In genomic region chr6:32079566-32080290, GRCh38 we compare ENCODE assay signal across 30 cellular contexts. TPM values are rescaled to one million over a fixed set of nuclear protein-coding genes. Genes with fewer than 3 reads are reported as not detected.
DNase-seq lines count a peak whose midpoint lies in the region; ATAC-seq and TF ChIP-seq lines count a peak whose summit lies in the region.
"Had no signal": no experiment of that assay in that cellular context is flagged by ENCODE, and none has a peak within 500 bp of the region (broad histone marks: within the 10 kb centered on the region; RNA-seq: fewer than 3 reads in every experiment).

No MANE protein-coding gene starts in this region.

- H3K27ac ChIP-seq in right cardiac atrium (ENCODE audit: low read length) (peak overlapping the region; percentile 14), left ventricle myocardium inferior (replicated peaks) (no peak overlapping the region), SJSA1 (peak overlapping the region; percentile 76), neuronal stem cell (replicated peaks; ENCODE audit: low read length) (no peak overlapping the region), uterus (peak overlapping the region; percentile 54 to 96)
- H3K27ac ChIP-seq: KMS-11, lower lobe of right lung, parathyroid adenoma had no signal

- intact Hi-C loops in right cardiac atrium (cut with DNase I) = no loop called here
- intact Hi-C loops in left ventricle myocardium inferior (cut with micrococcal nuclease) = no loop called here
- intact Hi-C loops in uterus (cut with DNase I; ENCODE audit: low total_unique reads) = no loop called here

- no peak overlapping the region for H4K8ac ChIP-seq in neuronal stem cell (ENCODE audit: low read depth, low read length)

- H2BK15ac ChIP-seq in neuronal stem cell (ENCODE audit: low read length) = no peak overlapping the region

- no peak overlapping the region for H2BK12ac ChIP-seq in neuronal stem cell (ENCODE audit: low read length)

- H4K91ac ChIP-seq in neuronal stem cell (ENCODE audit: low read depth, low read length, poor library complexity) = no peak overlapping the region

- no peaks in the 10 kb centered on the region for H3K27me3 ChIP-seq in right cardiac atrium (ENCODE audit: control insufficient read depth, insufficient read depth)
- H3K27me3 ChIP-seq in left ventricle myocardium inferior (ENCODE audit: low read depth) = no peaks in the 10 kb centered on the region
- H3K27me3 ChIP-seq in SJSA1 (replicated peaks) = no peaks in the 10 kb centered on the region
- peaks cover 0 to 23% (median 0%) of the 10 kb centered on the region in 3 experiments for H3K27me3 ChIP-seq in neuronal stem cell (ENCODE audit: control insufficient read depth in 3 of 3, insufficient read depth in 3 of 3, low read depth in 1 of 3, low read length in 3 of 3)
- H3K27me3 ChIP-seq in uterus = no peaks in the 10 kb centered on the region
- H3K27me3 ChIP-seq: right atrium auricular region had no signal

- ATAC-seq in right cardiac atrium = no peak
- no peak for ATAC-seq in HG02885 (IDR thresholded peaks at IDR 0.05; ENCODE audit: poor library complexity, unreplicated experiment)
- no peak for ATAC-seq in GM21825 (IDR thresholded peaks at IDR 0.05; ENCODE audit: unreplicated experiment)
- ATAC-seq: lower lobe of right lung; natural killer cell; stimulated activated naive B cell treated with anti-CD40 and anti-IgM and Interleukin-4, amounts not matched to agents 10 μg/mL and 1 μg/mL and 100 μg/mL, for 72 hours had no signal

- H2AK5ac ChIP-seq in neuronal stem cell (ENCODE audit: low read depth, low read length) = no peak overlapping the region

- 73% methylated on average over 7 of the region's 7 CpGs for WGBS in right cardiac atrium
- no CpG with 5 or more reads among the region's 7 CpGs for WGBS in neuronal stem cell (ENCODE audit: extremely low coverage in 2 of 2, insufficient read length in 2 of 2, insufficient replicate concordance in 1 of 2), 2 donors

- DNase-seq in right cardiac atrium (peak in 2 of 3 donors; percentile 29 to 31), left ventricle myocardium inferior (no peak), SJSA1 (ENCODE audit: low read depth in 1 of 2, low spot score in 2 of 2) (peak; percentile 50 to 82), neuronal stem cell (ENCODE audit: low spot score) (no peak), uterus (no peak)
- no peak for DNase-seq in activated CD4-positive, CD25-positive, alpha-beta regulatory T cell treated with anti-CD3 and anti-CD28 coated beads, Interleukin-2, amount 50 U/mL, for 72 hours
- DNase-seq: 8988T; activated B cell treated with CpG ODN at 0.5 μM for 24 hours; activated CD4-positive, alpha-beta T cell treated with anti-CD3 and anti-CD28 coated beads, Interleukin-2, amount 50 U/mL, for 4 hours; activated naive CD4-positive, alpha-beta T cell treated with anti-CD3 and anti-CD28 coated beads, Interleukin-2, amount 10 ng/mL, durations not matched to agents 7 days and 5 days; amygdala; CD4-positive, CD25-positive, alpha-beta regulatory T cell; head of caudate nucleus; lower lobe of right lung; MV-4-11; natural killer cell; NCI-H1694; NCI-H2171; NCI-H524; NK-92 treated with Interleukin-12 subunit alpha and Interleukin-12 subunit beta, amount 100 ng/mL, for 24 hours; SHP77 treated with DMSO at 0.1 percent for 48 hours; stimulated activated naive B cell treated with anti-CD40 and anti-IgM and Interleukin-4, amounts not matched to agents 10 μg/mL and 1 μg/mL and 100 μg/mL, for 72 hours had no signal

- H3K14ac ChIP-seq in neuronal stem cell (ENCODE audit: low read length) = no peak overlapping the region

- H2BK5ac ChIP-seq in neuronal stem cell (ENCODE audit: low read length) = peak overlapping the region; percentile 26

- no peak overlapping the region for H3K23ac ChIP-seq in neuronal stem cell (ENCODE audit: low read depth, low read length, poor library complexity)

- no peak for TF ChIP-seq CTCF in left ventricle myocardium inferior (IDR thresholded peaks at IDR 0.05; ENCODE audit: borderline replicate concordance)
- TF ChIP-seq CTCF in uterus (IDR thresholded peaks at IDR 0.05) = no peak

- peaks cover 57% of the 10 kb centered on the region for H3K36me3 ChIP-seq in left ventricle myocardium inferior
- no peaks in the 10 kb centered on the region for H3K36me3 ChIP-seq in SJSA1
- H3K36me3 ChIP-seq in neuronal stem cell (replicated peaks in 1 of 2; ENCODE audit: control insufficient read depth in 2 of 2, insufficient read depth in 2 of 2, low read length in 2 of 2) = no peaks in the 10 kb centered on the region
- H3K36me3 ChIP-seq in uterus = no peaks in the 10 kb centered on the region

- H3K9ac ChIP-seq in neuronal stem cell (ENCODE audit: low read depth, low read length, poor library complexity) = no peak overlapping the region
- H3K9ac ChIP-seq: KMS-11, parathyroid adenoma had no signal

- H3K4me3 ChIP-seq in right cardiac atrium (ENCODE audit: low read length) = no peak overlapping the region
- H3K4me3 ChIP-seq in left ventricle myocardium inferior = no peak overlapping the region
- H3K4me3 ChIP-seq in SJSA1 = no peak overlapping the region
- no peak overlapping the region for H3K4me3 ChIP-seq in neuronal stem cell (ENCODE audit: low read length in 2 of 2)
- no peak overlapping the region for H3K4me3 ChIP-seq in uterus
- H3K4me3 ChIP-seq: lower lobe of right lung, right atrium auricular region, thoracic aorta had no signal

- no peak overlapping the region for H2AFZ ChIP-seq in neuronal stem cell (ENCODE audit: low read length)
- H2AFZ ChIP-seq: parathyroid adenoma had no signal

- H3K9me3 ChIP-seq in right cardiac atrium (ENCODE audit: control insufficient read depth, low read length) (no peaks in the 10 kb centered on the region), left ventricle myocardium inferior (replicated peaks) (no peaks in the 10 kb centered on the region), SJSA1 (replicated peaks) (no peaks in the 10 kb centered on the region), neuronal stem cell (replicated peaks in 1 of 2; ENCODE audit: control insufficient read depth in 2 of 2, insufficient read depth in 1 of 2, low read depth in 1 of 2, low read length in 2 of 2) (no peaks in the 10 kb centered on the region), uterus (no peaks in the 10 kb centered on the region)
- H3K9me3 ChIP-seq: lower lobe of right lung, right atrium auricular region, thoracic aorta had no signal

- no peak overlapping the region for H3K4ac ChIP-seq in neuronal stem cell (ENCODE audit: low read length)

- H2BK120ac ChIP-seq in neuronal stem cell (ENCODE audit: low read depth, low read length) = no peak overlapping the region

- H3K18ac ChIP-seq in neuronal stem cell (ENCODE audit: low read length) = no peak overlapping the region

- no peak overlapping the region for H3K4me2 ChIP-seq in neuronal stem cell (ENCODE audit: insufficient read depth, low read length, poor library complexity, severe bottlenecking)
- H3K4me2 ChIP-seq: KMS-11 had no signal

- H3K4me1 ChIP-seq in right cardiac atrium (ENCODE audit: control insufficient read depth, insufficient read depth, low read length) = peaks cover 8% of the 10 kb centered on the region
- peaks cover 41% of the 10 kb centered on the region for H3K4me1 ChIP-seq in left ventricle myocardium inferior
- peaks cover 80% of the 10 kb centered on the region for H3K4me1 ChIP-seq in SJSA1 (replicated peaks)
- H3K4me1 ChIP-seq in neuronal stem cell (ENCODE audit: control insufficient read depth in 2 of 2, insufficient read depth in 1 of 2, low read depth in 1 of 2, low read length in 2 of 2) = peaks cover 0 to 7% of the 10 kb centered on the region in 2 donors
- peaks cover 13 to 17% of the 10 kb centered on the region in 2 donors for H3K4me1 ChIP-seq in uterus
- H3K4me1 ChIP-seq: parathyroid adenoma had no signal

- no peaks in the 10 kb centered on the region for H3K79me1 ChIP-seq in neuronal stem cell (ENCODE audit: low read depth, low read length)

- no peak for TF ChIP-seq POLR2A in uterus (IDR thresholded peaks at IDR 0.05)

RNA-seq across cellular contexts. Expression of gene TNXB, which starts 29.4 kb away (rescaled TPM):
- 100 to 1,000 TPM in 3 of 4 donors, 10 to 100 TPM in 1; 77.9 to 182 (median 115) TPM for total RNA-seq in right cardiac atrium
- polyA plus RNA-seq in right cardiac atrium = 99.0 TPM
- 73.0 TPM for total RNA-seq in left ventricle myocardium inferior
- 0.66 TPM in 1 of 2 replicates, not detected in the other for total RNA-seq in SJSA1 (2014; rRNA removed; shearing (Covaris generic))
- polyA plus RNA-seq in neuronal stem cell (2013, experiment 1 of 2) = 4.0 TPM
- 3.8 TPM for polyA plus RNA-seq in neuronal stem cell (2013, experiment 2 of 2)
- 100 to 1,000 TPM in 3 of 4 donors, 10 to 100 TPM in 1; 90.6 to 217 (median 181) TPM for total RNA-seq in uterus

RNA-seq across cellular contexts. Expression of gene CYP21A2, which starts 41.5 kb away (rescaled TPM):
- total RNA-seq in right cardiac atrium = 1 to 10 TPM in 1 of 4 donors, under 1 TPM in 2, not detected in 1; 0.47 to 3.2 (median 0.51) TPM
- 0.48 TPM for polyA plus RNA-seq in right cardiac atrium
- total RNA-seq in left ventricle myocardium inferior = 0.41 TPM
- total RNA-seq in SJSA1 (2014; rRNA removed; shearing (Covaris generic)) = not detected in 2 replicates
- polyA plus RNA-seq in neuronal stem cell (2013, experiment 1 of 2) = 0.25 TPM
- 0.30 TPM for polyA plus RNA-seq in neuronal stem cell (2013, experiment 2 of 2)
- total RNA-seq in uterus = 1 to 10 TPM in 1 of 4 donors, not detected in 3; 4.1 TPM
- total RNA-seq: activated B cell treated with CpG ODN at 0.5 μM for 24 hours; CD4-positive, CD25-positive, alpha-beta regulatory T cell; kidney epithelial cell; mononuclear cell had no signal
- polyA plus RNA-seq: CD4-positive, CD25-positive, alpha-beta regulatory T cell had no signal

RNA-seq across cellular contexts. Expression of gene ATF6B, which starts 48.3 kb away (rescaled TPM):
- total RNA-seq in right cardiac atrium (10 to 100 TPM; 35.2 to 44.9 (median 38.5) TPM), left ventricle myocardium inferior (29.1 TPM), uterus (100 to 1,000 TPM in 1 of 4 donors, 10 to 100 TPM in 3; 16.4 to 121 (median 33.6) TPM)
- 29.2 TPM for polyA plus RNA-seq in right cardiac atrium
- total RNA-seq in SJSA1 (2014; rRNA removed; shearing (Covaris generic)) = 22.8 and 44.0 TPM in 2 replicates
- 43.3 TPM for polyA plus RNA-seq in neuronal stem cell (2013, experiment 1 of 2)
- 41.6 TPM for polyA plus RNA-seq in neuronal stem cell (2013, experiment 2 of 2)

RNA-seq across cellular contexts. Expression of gene FKBPL, which starts 50.4 kb away (rescaled TPM):
- 1 to 10 TPM; 2.9 to 3.6 (median 3.1) TPM for total RNA-seq in right cardiac atrium
- 3.5 TPM for polyA plus RNA-seq in right cardiac atrium
- total RNA-seq in left ventricle myocardium inferior = 2.7 TPM
- 5.7 and 10.5 TPM in 2 replicates for total RNA-seq in SJSA1 (2014; rRNA removed; shearing (Covaris generic))
- 6.4 TPM for polyA plus RNA-seq in neuronal stem cell (2013, experiment 1 of 2)
- polyA plus RNA-seq in neuronal stem cell (2013, experiment 2 of 2) = 5.8 TPM
- total RNA-seq in uterus = 10 to 100 TPM in 1 of 4 donors, 1 to 10 TPM in 3; 1.3 to 10.3 (median 5.1) TPM

Comparison
In these comparisons a context has a peak if more than half of its experiments do, and no peak if none do; other contexts are left out.
1. DNase-seq: peak in right cardiac atrium (2 of 3) and SJSA1 (2 of 2); none in left ventricle myocardium inferior (single experiment), neuronal stem cell (single experiment), uterus (0 of 2) and activated CD4-positive, CD25-positive, alpha-beta regulatory T cell treated with anti-CD3 and anti-CD28 coated beads, Interleukin-2, amount 50 U/mL, for 72 hours (single experiment).
2. H3K27ac ChIP-seq: peak in right cardiac atrium (single experiment), SJSA1 (single experiment) and uterus (2 of 2); none in left ventricle myocardium inferior (single experiment) and neuronal stem cell (single experiment).
3. RNA of gene TNXB, which starts 29.4 kb away (total RNA-seq): 90.6 to 217 TPM in uterus, 77.9 to 182 TPM in right cardiac atrium and 73.0 TPM in left ventricle myocardium inferior (single experiment); 0.66 TPM in SJSA1; every median in the first group is over 10 times any median in the second.